In genomic region chr9:69497816-69498215, GRCh38 we compare ENCODE assay signal across 15 cellular contexts.
DNase-seq lines count a peak whose midpoint lies in the region; ATAC-seq and TF ChIP-seq lines count a peak whose summit lies in the region.
"Had no signal": no experiment of that assay in that cellular context is flagged by ENCODE, and none has a peak within 500 bp of the region (broad histone marks: within the 10 kb centered on the region; RNA-seq: fewer than 3 reads in every experiment).

No MANE protein-coding gene starts in this region.

- no peak overlapping the region; the same call in 1 of the 2 replicates for H3K4me2 ChIP-seq in KMS-11
- H3K4me2 ChIP-seq: GM23338 had no signal

- H3K4me3 Mint-ChIP-seq in progenitor cell of endocrine pancreas (ENCODE audit: low read depth) = no peak overlapping the region
- H3K4me3 Mint-ChIP-seq: B cell; CD4-positive, alpha-beta T cell; GM23338 had no signal

- H3K36me3 Mint-ChIP-seq in progenitor cell of endocrine pancreas (ENCODE audit: insufficient read depth) = no peaks in the 10 kb centered on the region

- peak overlapping the region; percentile 76; the same call in 1 of the 2 replicates for H3K27ac ChIP-seq in KMS-11
- H3K27ac ChIP-seq: C4-2B had no signal

- H4K20me1 ChIP-seq in KMS-11 (ENCODE audit: insufficient read depth) = no peaks in the 10 kb centered on the region

- no peaks in the 10 kb centered on the region for H3K9me3 Mint-ChIP-seq in progenitor cell of endocrine pancreas (ENCODE audit: low read depth)
- H3K9me3 Mint-ChIP-seq: CD4-positive, alpha-beta T cell; GM23338 had no signal

- peak; percentile 36 for DNase-seq in islet precursor cell
- DNase-seq in progenitor cell of endocrine pancreas (ENCODE audit: low spot score, unreplicated experiment) = no peak
- no peak for DNase-seq in anterior cingulate cortex (lab: John Stamatoyannopoulos, UW)
- DNase-seq in middle frontal gyrus (ENCODE audit: extremely low spot score, low spot score) = no peak
- DNase-seq: Caco-2; CD4-positive, alpha-beta T cell; GDM1; HCEC 1CT; IMR-90 had no signal

- no peaks in the 10 kb centered on the region for H3K79me2 ChIP-seq in KMS-11 (ENCODE audit: insufficient read depth, low read depth)

- no peak overlapping the region for H2AFZ ChIP-seq in KMS-11 (ENCODE audit: low read depth)

- peaks cover 27% of the 10 kb centered on the region for H3K4me1 Mint-ChIP-seq in progenitor cell of endocrine pancreas (ENCODE audit: low read depth)
- H3K4me1 Mint-ChIP-seq: B cell had no signal

- H3K27me3 ChIP-seq in KMS-11 (ENCODE audit: insufficient read depth, low read depth) = no peaks in the 10 kb centered on the region

- H3K4me3 ChIP-seq in KMS-11 (IDR thresholded peaks at IDR 0.05; ENCODE audit: insufficient read depth, low read depth, low read length) = no peak overlapping the region
- H3K4me3 ChIP-seq: GM23338 had no signal

- ATAC-seq in HG02938 (IDR thresholded peaks at IDR 0.05; ENCODE audit: unreplicated experiment) (no peak), HG02970 (IDR thresholded peaks at IDR 0.05; ENCODE audit: low FRiP score, unreplicated experiment) (no peak)
- ATAC-seq: GM23338 had no signal

- TF ChIP-seq CTCF in KMS-11 (conservative IDR thresholded peaks at IDR 0.05; ENCODE audit: low read depth, low read length) (no peak), progenitor cell of endocrine pancreas (IDR thresholded peaks at IDR 0.05; ENCODE audit: unreplicated experiment) (no peak)

- H3K36me3 ChIP-seq in KMS-11 (ENCODE audit: insufficient read depth) = no peaks in the 10 kb centered on the region

- H3K9ac ChIP-seq in KMS-11 = no peak overlapping the region

- peaks cover 11% of the 10 kb centered on the region for H3K27me3 Mint-ChIP-seq in progenitor cell of endocrine pancreas
- H3K27me3 Mint-ChIP-seq: B cell; CD4-positive, alpha-beta T cell had no signal

- H3K27ac Mint-ChIP-seq in progenitor cell of endocrine pancreas = peak overlapping the region; percentile 51
- H3K27ac Mint-ChIP-seq: B cell; CD4-positive, alpha-beta T cell; GM23338 had no signal

- H3K4me1 ChIP-seq in KMS-11 (ENCODE audit: low read depth, poor library complexity, severe bottlenecking) = peaks cover 27% of the 10 kb centered on the region
- H3K4me1 ChIP-seq: Caco-2 had no signal
